In genomic region chr5:22850981-22851380, GRCh38 we compare ENCODE assay signal across 20 cellular contexts. TPM values are rescaled to one million over a fixed set of nuclear protein-coding genes. Genes with fewer than 3 reads are reported as not detected.
"Had no signal": no experiment of that assay in that cellular context is flagged by ENCODE, and none has a peak within 500 bp of the region (broad histone marks: within the 10 kb centered on the region; RNA-seq: fewer than 3 reads in every experiment).

No MANE protein-coding gene starts in this region.

- H3K4me3 Mint-ChIP-seq: activated CD8-positive, alpha-beta T cell treated with anti-CD3 and anti-CD28 coated beads, Interleukin-2, amount 10 ng/mL, durations not matched to agents 7 days and 5 days; activated T-helper 1 cell treated with anti-CD3 and anti-CD28 coated beads, Interleukin-12 subunit alpha, Interleukin-12 subunit beta, Interleukin-2, Interleukin-4 antibody, amounts not matched to agents 30 ng/mL and 10 ng/mL and 1 ng/mL, durations not matched to agents 14 hours and 24 hours and 36 hours; central memory CD8-positive, alpha-beta T cell; T-helper 1 cell treated with Interleukin-12 subunit alpha and Interleukin-12 subunit beta and Interleukin-4 antibody, amounts not matched to agents 30 μg/mL and 1 μg/mL, for 36 hours; WTC11 had no signal

- H3K36me3 Mint-ChIP-seq: WTC11 had no signal

- ATAC-seq: activated CD8-positive, alpha-beta T cell treated with anti-CD3 and anti-CD28 coated beads, Interleukin-2, amount 10 ng/mL, durations not matched to agents 7 days and 5 days; heart left ventricle; left lung; pancreas; stimulated activated naive CD8-positive, alpha-beta T cell treated with anti-CD3 and anti-CD28 coated beads, Interleukin-15, Interleukin-2, amounts not matched to agents 100 U/mL and 50 U/mL, for 24 hours; upper lobe of right lung; WTC11 had no signal

- H3K9me3 Mint-ChIP-seq: WTC11 had no signal

- H3K27me3 ChIP-seq: upper lobe of right lung had no signal

- H3K4me1 Mint-ChIP-seq: central memory CD8-positive, alpha-beta T cell had no signal

- DNase-seq: activated CD4-positive, alpha-beta T cell treated with anti-CD3 and anti-CD28 coated beads for 48 hours; activated CD8-positive, alpha-beta memory T cell treated with anti-CD3 and anti-CD28 coated beads, Interleukin-2, amount 50 U/mL, for 48 hours; activated CD8-positive, alpha-beta T cell treated with anti-CD3 and anti-CD28 coated beads, Interleukin-2, amount 10 ng/mL, durations not matched to agents 7 days and 5 days; activated naive CD4-positive, alpha-beta T cell; dermis blood vessel endothelial cell; heart left ventricle; islet precursor cell; left lung; pancreas; stimulated activated CD4-positive, alpha-beta T cell treated with anti-CD3 and anti-CD28 coated beads, Interleukin-4, amount 100 ng/mL, for 1 hour; stimulated activated CD8-positive, alpha-beta memory T cell treated with anti-CD3 and anti-CD28 coated beads, Interleukin-4, amount 100 ng/mL, for 48 hours; stimulated activated naive CD8-positive, alpha-beta T cell treated with anti-CD3 and anti-CD28 coated beads, Interleukin-15, Interleukin-2, amounts not matched to agents 100 U/mL and 50 U/mL, for 24 hours; upper lobe of right lung had no signal

- H3K27me3 Mint-ChIP-seq: central memory CD8-positive, alpha-beta T cell had no signal

- H3K27ac Mint-ChIP-seq: activated CD8-positive, alpha-beta T cell treated with anti-CD3 and anti-CD28 coated beads, Interleukin-2, amount 10 ng/mL, durations not matched to agents 7 days and 5 days; activated T-helper 1 cell treated with anti-CD3 and anti-CD28 coated beads, Interleukin-12 subunit alpha, Interleukin-12 subunit beta, Interleukin-2, Interleukin-4 antibody, amounts not matched to agents 30 ng/mL and 10 ng/mL and 1 ng/mL, durations not matched to agents 14 hours and 24 hours and 36 hours; T-helper 1 cell treated with Interleukin-12 subunit alpha and Interleukin-12 subunit beta and Interleukin-4 antibody, amounts not matched to agents 30 μg/mL and 1 μg/mL, for 36 hours; WTC11 had no signal

- H3K27ac ChIP-seq: esophagus muscularis mucosa, heart left ventricle, left lung, pancreas, upper lobe of right lung had no signal

- H3K4me3 ChIP-seq: esophagus muscularis mucosa, heart left ventricle, left lung, pancreas, upper lobe of right lung had no signal

RNA-seq across cellular contexts. Expression of gene CDH12, which starts 2.2 kb away (rescaled TPM):
- total RNA-seq: activated CD8-positive, alpha-beta T cell treated with anti-CD3 and anti-CD28 coated beads, Interleukin-2, amount 10 ng/mL, durations not matched to agents 7 days and 5 days; activated T-helper 1 cell treated with anti-CD3 and anti-CD28 coated beads, Interleukin-12 subunit alpha, Interleukin-12 subunit beta, Interleukin-2, Interleukin-4 antibody, amounts not matched to agents 30 ng/mL and 10 ng/mL and 1 ng/mL, durations not matched to agents 14 hours and 24 hours and 36 hours; dermis blood vessel endothelial cell; esophagus muscularis mucosa; left lung; mesenteric fat pad; renal cortical epithelial cell; upper lobe of right lung; WTC11 had no signal
